Comparison of ENCODE assay signal across 14 cellular contexts in the genomic region with DNA sequence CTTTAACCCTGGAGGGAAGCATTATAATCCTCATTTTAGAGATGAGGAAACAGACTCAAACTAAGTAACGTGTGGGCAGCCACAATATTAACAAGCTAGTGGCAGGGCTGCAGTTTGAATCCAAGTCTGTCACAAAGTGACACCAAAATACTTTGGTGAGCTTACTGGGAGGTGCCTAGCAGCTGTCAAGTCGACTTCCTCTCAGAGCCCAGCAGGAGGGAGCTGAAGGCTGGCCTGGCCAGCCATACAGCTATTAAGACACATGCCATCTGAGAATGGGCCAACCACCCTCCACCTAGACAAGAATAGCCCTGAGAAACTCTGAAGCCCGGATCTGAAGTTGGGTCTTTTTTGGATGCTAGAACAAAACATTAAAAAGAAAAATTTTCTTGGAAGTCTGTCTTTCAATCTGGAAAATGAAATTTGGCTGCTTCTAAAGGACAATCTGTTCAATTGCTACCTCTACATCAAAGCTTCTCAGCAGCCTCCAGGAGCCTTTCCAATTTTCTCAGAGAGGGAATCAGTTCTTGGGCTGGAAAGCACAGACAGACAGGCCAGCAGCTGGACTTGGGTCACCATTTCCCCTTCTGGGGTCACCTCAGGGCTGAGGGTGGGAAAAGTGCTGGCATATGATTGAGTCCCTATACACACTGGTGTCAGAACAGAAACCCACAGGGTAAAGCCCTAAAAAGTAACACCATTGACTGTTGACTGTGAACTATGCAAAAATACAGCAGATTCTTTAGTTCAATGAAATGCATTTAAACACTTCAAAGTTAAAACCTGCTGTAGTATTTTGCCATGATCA. TPM values are rescaled to one million over a fixed set of nuclear protein-coding genes. Genes with fewer than 3 reads are reported as not detected.
DNase-seq lines count a peak whose midpoint lies in the region; ATAC-seq lines count a peak whose summit lies in the region.
"Had no signal": no experiment of that assay in that cellular context is flagged by ENCODE, and none has a peak within 500 bp of the region (broad histone marks: within the 10 kb centered on the region; RNA-seq: fewer than 3 reads in every experiment).

No MANE protein-coding gene starts in this region.

- peak overlapping the region; percentile 15 for H4K91ac ChIP-seq in mesenchymal stem cell (ENCODE audit: low read length)

- H3K27me3 ChIP-seq in mesenchymal stem cell (ENCODE audit: control insufficient read depth in 1 of 2, insufficient read depth in 1 of 2, low read length in 2 of 2): no peaks in the 10 kb centered on the region
- H3K27me3 ChIP-seq: hepatocyte had no signal

- peak overlapping the region; percentile 67 for H2BK5ac ChIP-seq in mesenchymal stem cell (ENCODE audit: low read depth, low read length, poor library complexity, severe bottlenecking)

- H3K23ac ChIP-seq in mesenchymal stem cell (ENCODE audit: low read length in 2 of 2): no peak overlapping the region

- peaks cover 5% of the 10 kb centered on the region for H3K4me1 ChIP-seq in mesenchymal stem cell (ENCODE audit: control insufficient read depth, insufficient read depth, low read depth, low read length)

- peak; percentile 51 for DNase-seq in D341Med (ENCODE audit: low spot score)
- DNase-seq in NCI-H446 treated with DMSO at 0.1 percent for 48 hours (lab: John Stamatoyannopoulos, UW): peak; percentile 60
- DNase-seq in cerebellar cortex (ENCODE audit: low spot score): peak; percentile 66
- no peak for DNase-seq in mesenchymal stem cell
- no peak for DNase-seq in H4 (ENCODE audit: low spot score)
- DNase-seq in stimulated activated CD4-positive, alpha-beta T cell treated with anti-CD3 and anti-CD28 coated beads, Interleukin-4, amount 100 ng/mL, for 24 hours: no peak
- no peak for DNase-seq in activated gamma-delta T cell (lab: John Stamatoyannopoulos, UW)
- DNase-seq: effector CD4-positive, alpha-beta T cell; Karpas-422; NCI-H748 treated with DMSO at 0.1 percent for 48 hours; stimulated activated CD4-positive, alpha-beta T cell treated with anti-CD3 and anti-CD28 coated beads, Interleukin-12 subunit alpha, Interleukin-12 subunit beta, amount 100 ng/mL, for 4 hours had no signal

- H3K4ac ChIP-seq in mesenchymal stem cell (ENCODE audit: low read depth in 1 of 2, low read length in 2 of 2): no peak overlapping the region

- H3K4me2 ChIP-seq in mesenchymal stem cell (ENCODE audit: low read length, poor library complexity, severe bottlenecking): no peak overlapping the region
- H3K4me2 ChIP-seq: hepatocyte had no signal

- no peak overlapping the region for H3K9ac ChIP-seq in mesenchymal stem cell (ENCODE audit: low read length)

- H3K14ac ChIP-seq in mesenchymal stem cell (ENCODE audit: low read length in 2 of 2): no peak overlapping the region

- peak overlapping the region in 1 of 2 experiments; percentile 84 for H2BK12ac ChIP-seq in mesenchymal stem cell (ENCODE audit: low read length in 2 of 2)

- no peak overlapping the region for H2BK15ac ChIP-seq in mesenchymal stem cell (ENCODE audit: low read depth, poor library complexity, severe bottlenecking)

- peak overlapping the region; percentile 67 for H3K27ac ChIP-seq in mesenchymal stem cell (ENCODE audit: low read length, poor library complexity, severe bottlenecking)
- H3K27ac ChIP-seq: C4-2B, hepatocyte had no signal

- 38% methylated on average over 2 of the region's 3 CpGs for WGBS in mesenchymal stem cell

- peak overlapping the region; percentile 41 for H4K8ac ChIP-seq in mesenchymal stem cell (ENCODE audit: low read length)

- H2BK120ac ChIP-seq in mesenchymal stem cell (ENCODE audit: low read depth, low read length): no peak overlapping the region

- ATAC-seq in HG03520 (IDR thresholded peaks at IDR 0.05; ENCODE audit: unreplicated experiment): no peak

- no peak overlapping the region for H2AFZ ChIP-seq in mesenchymal stem cell (ENCODE audit: low read depth, low read length)
- H2AFZ ChIP-seq: hepatocyte had no signal

- H3K9me3 ChIP-seq in mesenchymal stem cell (ENCODE audit: control insufficient read depth, low read length): no peaks in the 10 kb centered on the region

- peak overlapping the region; percentile 97 for H2AK5ac ChIP-seq in mesenchymal stem cell (ENCODE audit: low read length, severe bottlenecking)

- peaks cover 8 to 47% of the 10 kb centered on the region in 2 experiments for H3K36me3 ChIP-seq in mesenchymal stem cell (ENCODE audit: control insufficient read depth in 1 of 2, insufficient read depth in 2 of 2, low read depth in 1 of 2, low read length in 2 of 2)

- H3K79me1 ChIP-seq in mesenchymal stem cell (replicated peaks; ENCODE audit: low read length, poor library complexity, severe bottlenecking): peaks cover 25% of the 10 kb centered on the region

- H3K18ac ChIP-seq in mesenchymal stem cell (ENCODE audit: low read depth in 1 of 2, low read length in 2 of 2): peak overlapping the region in 1 of 2 experiments; percentile 83

- H3K4me3 ChIP-seq in mesenchymal stem cell (ENCODE audit: insufficient read depth in 1 of 2, low read depth in 1 of 2, low read length in 2 of 2): no peak overlapping the region
- H3K4me3 ChIP-seq: hepatocyte had no signal

RNA-seq across cellular contexts. Expression of a gene that starts 43.0 kb away (rescaled TPM):
- 22.6 TPM for polyA plus RNA-seq in mesenchymal stem cell (2013, experiment 1 of 2)
- polyA plus RNA-seq in mesenchymal stem cell (2013, experiment 2 of 2): 26.4 TPM
- total RNA-seq in H4 (2014; rRNA removed; shearing (Covaris generic)): 19.0 and 22.2 TPM in 2 replicates

Comparison
In these comparisons a context has a peak if more than half of its experiments do, and no peak if none do; other contexts are left out.
1. DNase-seq: peak in D341Med (single experiment), NCI-H446 treated with DMSO at 0.1 percent for 48 hours (single experiment) and cerebellar cortex (single experiment); none in mesenchymal stem cell (single experiment), H4 (single experiment), stimulated activated CD4-positive, alpha-beta T cell treated with anti-CD3 and anti-CD28 coated beads, Interleukin-4, amount 100 ng/mL, for 24 hours (single experiment) and activated gamma-delta T cell (single experiment).